16 cellular contexts compared by ENCODE assay signal in the genomic region with DNA sequence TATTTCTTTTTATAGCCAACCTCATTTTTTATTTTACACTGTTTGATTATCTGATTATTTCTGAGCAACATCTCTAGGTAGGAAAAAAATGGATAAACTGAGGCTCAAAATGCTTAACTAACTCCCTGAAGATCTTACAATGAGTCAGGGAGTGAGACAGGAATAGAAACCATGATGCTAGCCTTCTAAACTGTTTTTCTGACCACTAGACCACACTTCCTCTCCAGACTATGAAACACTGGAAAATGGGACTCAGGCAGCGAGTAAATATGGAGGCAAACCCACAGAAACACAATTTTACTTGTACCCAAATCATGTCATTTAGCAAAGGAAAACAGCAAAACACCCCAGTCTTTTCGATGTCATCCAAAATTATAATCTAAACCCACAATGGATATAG.
"Had no signal": no experiment of that assay in that cellular context is flagged by ENCODE, and none has a peak within 500 bp of the region (broad histone marks: within the 10 kb centered on the region; RNA-seq: fewer than 3 reads in every experiment).

No MANE protein-coding gene starts in this region.

- H3K4me3 ChIP-seq: esophagus squamous epithelium, lung, mucosa of descending colon, stomach had no signal

- H3K9me3 Mint-ChIP-seq: immature natural killer cell had no signal

- H3K4me1 Mint-ChIP-seq: immature natural killer cell had no signal

- DNase-seq: activated CD4-positive, alpha-beta T cell treated with anti-CD3 and anti-CD28 coated beads, Interleukin-2, amount 50 U/mL, for 1 hour; activated CD4-positive, CD25-positive, alpha-beta regulatory T cell; activated CD8-positive, alpha-beta memory T cell treated with anti-CD3 and anti-CD28 coated beads, Interleukin-2, amount 10 ng/mL, durations not matched to agents 7 days and 5 days; activated gamma-delta T cell treated with Interleukin-2 at 50 U/mL for 16 hours; activated naive CD8-positive, alpha-beta T cell treated with anti-CD3 and anti-CD28 coated beads, Interleukin-2, amount 50 U/mL, for 24 hours; activated T-cell treated with anti-CD3 and anti-CD28 coated beads, Interleukin-2, amount 50 U/mL, for 4 hours; esophagus squamous epithelium; foreskin fibroblast; immature natural killer cell; left colon; mucosa of descending colon; occipital lobe; stimulated activated CD4-positive, alpha-beta T cell treated with anti-CD3 and anti-CD28 coated beads, Interleukin-2, amount 100 ng/mL, for 48 hours; stomach had no signal

- H3K36me3 ChIP-seq: esophagus squamous epithelium, stomach had no signal

- H3K27ac ChIP-seq: esophagus squamous epithelium, stomach had no signal

- H3K27me3 ChIP-seq: stomach had no signal

- H3K27ac Mint-ChIP-seq: activated CD8-positive, alpha-beta memory T cell treated with anti-CD3 and anti-CD28 coated beads, Interleukin-2, amount 10 ng/mL, durations not matched to agents 7 days and 5 days; activated naive CD8-positive, alpha-beta T cell treated with anti-CD3 and anti-CD28 coated beads, Interleukin-2, amount 50 U/mL, for 24 hours; immature natural killer cell; natural killer cell treated with Interleukin-12 subunit alpha and Interleukin-12 subunit beta and Interleukin-15 and Interleukin-18, amount 100 ng/mL, for 72 hours had no signal

- H3K4me3 Mint-ChIP-seq: activated CD8-positive, alpha-beta memory T cell treated with anti-CD3 and anti-CD28 coated beads, Interleukin-2, amount 10 ng/mL, durations not matched to agents 7 days and 5 days; activated naive CD8-positive, alpha-beta T cell treated with anti-CD3 and anti-CD28 coated beads, Interleukin-2, amount 50 U/mL, for 24 hours; activated T-cell treated with anti-CD3 and anti-CD28 coated beads, Interleukin-2, amount 50 U/mL, for 4 hours; immature natural killer cell; natural killer cell treated with Interleukin-12 subunit alpha and Interleukin-12 subunit beta and Interleukin-15 and Interleukin-18, amount 100 ng/mL, for 72 hours had no signal

- H3K9me3 ChIP-seq: esophagus squamous epithelium, mucosa of descending colon had no signal

- ATAC-seq: activated CD8-positive, alpha-beta memory T cell treated with anti-CD3 and anti-CD28 coated beads, Interleukin-2, amount 10 ng/mL, durations not matched to agents 7 days and 5 days; activated naive CD8-positive, alpha-beta T cell treated with anti-CD3 and anti-CD28 coated beads, Interleukin-2, amount 50 U/mL, for 24 hours; activated T-cell treated with anti-CD3 and anti-CD28 coated beads, Interleukin-2, amount 50 U/mL, for 4 hours; left colon; mucosa of descending colon; natural killer cell treated with Interleukin-12 subunit alpha and Interleukin-12 subunit beta and Interleukin-15 and Interleukin-18, amount 100 ng/mL, for 72 hours had no signal

- H3K36me3 Mint-ChIP-seq: immature natural killer cell; natural killer cell treated with Interleukin-12 subunit alpha and Interleukin-12 subunit beta and Interleukin-15 and Interleukin-18, amount 100 ng/mL, for 72 hours had no signal
